Comparison of ENCODE assay signal across 13 cellular contexts in genomic region chr10:73079779-73080178, GRCh38.
DNase-seq lines count a peak whose midpoint lies in the region; ATAC-seq lines count a peak whose summit lies in the region.
"Had no signal": no experiment of that assay in that cellular context is flagged by ENCODE, and none has a peak within 500 bp of the region (broad histone marks: within the 10 kb centered on the region; RNA-seq: fewer than 3 reads in every experiment).

No MANE protein-coding gene starts in this region.

- H3K27ac Mint-ChIP-seq in memory B cell: peak overlapping the region; percentile 26

- no peak overlapping the region for H3K4me3 Mint-ChIP-seq in memory B cell

- DNase-seq in memory B cell (ENCODE audit: low spot score in 2 of 2) (no peak), cerebellar nuclear complex (lab: John Stamatoyannopoulos, UW) (no peak), NCI-H146 (lab: John Stamatoyannopoulos, UW) (no peak), retina (no peak)
- DNase-seq: activated CD4-positive, alpha-beta T cell treated with anti-CD3 and anti-CD28 coated beads, Interleukin-2, amount 50 U/mL, for 4 hours; activated gamma-delta T cell; effector memory CD4-positive, alpha-beta T cell; mesenchymal stem cell; NCI-H2029 treated with DMSO at 0.1 percent for 48 hours had no signal

- ATAC-seq in GM18873 (IDR thresholded peaks at IDR 0.05; ENCODE audit: low FRiP score, unreplicated experiment) (peak; percentile 73), GM21423 (IDR thresholded peaks at IDR 0.05; ENCODE audit: unreplicated experiment) (peak; percentile 69), HG03108 (IDR thresholded peaks at IDR 0.05; ENCODE audit: unreplicated experiment) (peak; percentile 77), memory B cell (ENCODE audit: low read depth) (no peak)
- ATAC-seq: Right ventricle myocardium inferior had no signal

- H3K4me1 Mint-ChIP-seq in memory B cell: peaks cover 11% of the 10 kb centered on the region

- H3K36me3 Mint-ChIP-seq in memory B cell: no peaks in the 10 kb centered on the region

- H3K27me3 Mint-ChIP-seq in memory B cell: no peaks in the 10 kb centered on the region

- no peaks in the 10 kb centered on the region for H3K9me3 Mint-ChIP-seq in memory B cell
